Comparison of ENCODE assay signal across 8 cellular contexts in genomic region chr18:12307251-12307736, GRCh38. TPM values are rescaled to one million over a fixed set of nuclear protein-coding genes. Genes with fewer than 3 reads are reported as not detected.
DNase-seq lines count a peak whose midpoint lies in the region; FAIRE-seq and TF ChIP-seq lines count a peak whose summit lies in the region.

No MANE protein-coding gene starts in this region.

- TF ChIP-seq CTCF in GM13977 (IDR thresholded peaks at IDR 0.05; ENCODE audit: extremely low read depth, insufficient read depth, missing control alignments) (peak; percentile 37), brain (conservative IDR thresholded peaks at IDR 0.05) (no peak)

- peaks cover 56% of the 10 kb centered on the region for H3K27me3 Mint-ChIP-seq in brain

- peak; percentile 52 for DNase-seq in GM13977 (ENCODE audit: low spot score)
- peak; percentile 28 for DNase-seq in iPS-NIHi11 (ENCODE audit: low spot score)
- DNase-seq in small intestine: no peak
- no peak for DNase-seq in NCI-H2081 (lab: John Stamatoyannopoulos, UW)
- no peak for DNase-seq in NCI-H774 (lab: John Stamatoyannopoulos, UW)
- no peak for DNase-seq in stimulated activated CD4-positive, alpha-beta T cell treated with anti-CD3 and anti-CD28 coated beads, Interleukin-4, amount 100 ng/mL, for 4 hours

- peak overlapping the region; percentile 85 to 93 (median 88) for H3K4me3 Mint-ChIP-seq in brain

- peak overlapping the region; percentile 97 for H3K4me3 ChIP-seq in HUES64 (ENCODE audit: low read length)
- peak overlapping the region; percentile 47 to 53 for H3K4me3 ChIP-seq in small intestine (ENCODE audit: low read depth in 1 of 2, low read length in 2 of 2)

- H3K27me3 ChIP-seq in HUES64 (ENCODE audit: insufficient read depth, low read length) (peaks cover 49% of the 10 kb centered on the region), small intestine (ENCODE audit: control insufficient read depth in 2 of 2, insufficient read depth in 2 of 2, low read length in 2 of 2) (peaks cover 0 to 8% of the 10 kb centered on the region in 2 donors)

- H3K4me1 ChIP-seq in HUES64 (ENCODE audit: insufficient read depth, low read length): peaks cover 15% of the 10 kb centered on the region; the same call in 1 of the 2 replicates
- peaks cover 0 to 2% of the 10 kb centered on the region in 2 donors for H3K4me1 ChIP-seq in small intestine (ENCODE audit: control insufficient read depth in 2 of 2, insufficient read depth in 1 of 2, low read depth in 1 of 2, low read length in 1 of 2)

- H3K9ac ChIP-seq in HUES64 (ENCODE audit: low read depth, low read length): peak overlapping the region; percentile 23

- no peak for FAIRE-seq in small intestine (lab: Jason Lieb, UNC)

- peak overlapping the region; percentile 52 to 92 (median 68) for H3K27ac Mint-ChIP-seq in brain

- peaks cover 30% of the 10 kb centered on the region for H3K36me3 Mint-ChIP-seq in brain

- peaks cover 10 to 24% (median 17%) of the 10 kb centered on the region in 5 experiments for H3K9me3 Mint-ChIP-seq in brain

- H3K9me3 ChIP-seq in HUES64 (ENCODE audit: insufficient read depth, low read depth, low read length) (peaks cover 9% of the 10 kb centered on the region; the same call in 1 of the 2 replicates), small intestine (ENCODE audit: control insufficient read depth, low read depth) (no peaks in the 10 kb centered on the region)

- H3K4me1 Mint-ChIP-seq in brain: peaks cover 22% of the 10 kb centered on the region

- in situ Hi-C loops in GM13977 (cut with MboI; ENCODE audit: low pct_unique_long_range_greater_than_20kb, low sequenced_read_pairs, unreplicated experiment): no loop called here

- peaks cover 26% of the 10 kb centered on the region for H3K36me3 ChIP-seq in HUES64 (ENCODE audit: insufficient read depth, low read length)
- no peaks in the 10 kb centered on the region for H3K36me3 ChIP-seq in small intestine (ENCODE audit: control insufficient read depth in 2 of 2, insufficient read depth in 2 of 2, low read length in 2 of 2)

- WGBS in HUES64: 2% methylated on average over 30 of the region's 30 CpGs
- WGBS in small intestine, 3 donors: 2 to 9% (median 7%) methylated on average over 30 of the region's 30 CpGs

- H3K27ac ChIP-seq in HUES64 (ENCODE audit: low read depth, low read length): peak overlapping the region; percentile 52; the same call in 1 of the 2 replicates
- H3K27ac ChIP-seq in small intestine (ENCODE audit: low read depth in 1 of 2, low read length in 1 of 2): peak overlapping the region in 1 of 2 donors; percentile 90

RNA-seq across cellular contexts. Expression of gene TUBB6, which starts 0.7 kb away (rescaled TPM):
- 80.1 TPM for polyA plus RNA-seq in HUES64 (2013, experiment 1 of 2)
- 84.3 TPM for polyA plus RNA-seq in HUES64 (2013, experiment 2 of 2)
- 43.5 TPM for polyA plus RNA-seq in brain (ENCODE audit: insufficient read depth, low read depth, low replicate concordance)
- polyA plus RNA-seq in small intestine: 10 to 100 TPM; 11.9 to 56.4 (median 33.5) TPM

RNA-seq across cellular contexts. Expression of gene CIDEA, which starts 53.1 kb away (rescaled TPM):
- polyA plus RNA-seq in HUES64 (2013, experiment 1 of 2): not detected
- polyA plus RNA-seq in HUES64 (2013, experiment 2 of 2): not detected
- 1.5 TPM for polyA plus RNA-seq in brain (ENCODE audit: insufficient read depth, low read depth, low replicate concordance)
- 1 to 10 TPM in 2 of 3 donors, not detected in 1; 1.6 to 8.8 TPM for polyA plus RNA-seq in small intestine

Comparison
In these comparisons a context has a peak if more than half of its experiments do, and no peak if none do; other contexts are left out.
1. DNase-seq: peak in GM13977 (single experiment) and iPS-NIHi11 (single experiment); none in small intestine (single experiment), NCI-H2081 (0 of 2), NCI-H774 (single experiment) and stimulated activated CD4-positive, alpha-beta T cell treated with anti-CD3 and anti-CD28 coated beads, Interleukin-4, amount 100 ng/mL, for 4 hours (0 of 2).